Comparison of ENCODE assay signal across 8 cellular contexts in the genomic region with DNA sequence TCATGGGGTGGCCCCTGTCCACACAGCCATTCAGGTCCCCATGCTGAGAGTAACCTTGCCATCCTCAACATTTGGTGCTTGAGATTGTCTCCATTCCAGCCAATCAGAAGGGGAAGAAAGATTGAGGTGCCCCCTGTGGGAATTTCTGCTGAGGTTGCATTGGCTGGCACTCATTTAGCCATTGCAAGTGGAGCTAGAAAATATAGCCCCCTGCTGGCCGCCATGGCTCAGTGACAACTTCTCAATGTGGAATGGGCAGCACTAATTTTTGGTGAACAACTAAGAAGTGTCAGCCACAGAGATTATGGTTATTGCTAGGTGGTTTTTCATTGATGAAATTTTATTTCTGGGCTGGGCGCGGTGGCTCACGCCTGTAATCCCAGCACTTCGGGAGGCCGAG. TPM values are rescaled to one million over a fixed set of nuclear protein-coding genes. Genes with fewer than 3 reads are reported as not detected.
A peak's percentile ranks its signal among the peaks of the same experiment; 100 is the strongest.
DNase-seq lines count a peak whose midpoint lies in the region; ATAC-seq and TF ChIP-seq lines count a peak whose summit lies in the region.

No MANE protein-coding gene starts in this region.

- no peaks in the 10 kb centered on the region for H3F3A ChIP-seq in GM23248 (ENCODE audit: insufficient read depth)

- H3K27ac ChIP-seq in DND-41 (ENCODE audit: low read length) = no peak overlapping the region
- H3K27ac ChIP-seq in GM23248 = no peak overlapping the region
- H3K27ac ChIP-seq in left ventricle myocardium inferior (replicated peaks) = no peak overlapping the region

- no peaks in the 10 kb centered on the region for H3K27me3 ChIP-seq in DND-41 (ENCODE audit: insufficient read depth, low read length, poor library complexity)
- peaks cover 12% of the 10 kb centered on the region; the same call in 1 of the 2 replicates for H3K27me3 ChIP-seq in GM23248 (replicated peaks; ENCODE audit: insufficient read depth)
- peaks cover 6% of the 10 kb centered on the region for H3K27me3 ChIP-seq in left ventricle myocardium inferior (ENCODE audit: low read depth)

- no peak overlapping the region for H3K9ac ChIP-seq in DND-41 (ENCODE audit: low read depth, low read length)
- no peak overlapping the region for H3K9ac ChIP-seq in GM23248

- H3K9me2 ChIP-seq in GM23248 (ENCODE audit: insufficient read depth) = no peaks in the 10 kb centered on the region

- peak; percentile 50 for DNase-seq in DND-41
- DNase-seq in GM23248 = peak; percentile 63
- DNase-seq in NCI-H2171 (lab: John Stamatoyannopoulos, UW) = peak; percentile 13
- DNase-seq in activated CD8-positive, alpha-beta memory T cell treated with anti-CD3 and anti-CD28 coated beads, Interleukin-2, amount 50 U/mL, for 48 hours = peak; percentile 61
- DNase-seq in left ventricle myocardium inferior = no peak
- peak; percentile 27 for DNase-seq in stimulated activated CD4-positive, alpha-beta T cell treated with anti-CD3 and anti-CD28 coated beads, Interleukin-4, amount 100 ng/mL, for 1 hour
- no peak for DNase-seq in NCI-H2029 treated with DMSO at 0.1 percent for 48 hours (lab: John Stamatoyannopoulos, UW)
- no peak for DNase-seq in GOT3 (lab: John Stamatoyannopoulos, UW)

- no peaks in the 10 kb centered on the region for H4K20me1 ChIP-seq in DND-41 (ENCODE audit: insufficient read depth, low read length)
- H4K20me1 ChIP-seq in GM23248 (ENCODE audit: insufficient read depth) = no peaks in the 10 kb centered on the region

- H3K4me2 ChIP-seq in DND-41 (ENCODE audit: insufficient read depth, low read length) = no peak overlapping the region
- no peak overlapping the region for H3K4me2 ChIP-seq in GM23248 (ENCODE audit: unreplicated experiment)

- H3K4me1 ChIP-seq in DND-41 (ENCODE audit: insufficient read depth, low read length) (no peaks in the 10 kb centered on the region), GM23248 (ENCODE audit: insufficient read depth) (no peaks in the 10 kb centered on the region), left ventricle myocardium inferior (peaks cover 8% of the 10 kb centered on the region)

- H3K79me2 ChIP-seq in DND-41 (ENCODE audit: insufficient read depth, low read length) (no peaks in the 10 kb centered on the region), GM23248 (ENCODE audit: insufficient read depth) (no peaks in the 10 kb centered on the region)

- H2AFZ ChIP-seq in DND-41 (ENCODE audit: low read depth, low read length) (no peak overlapping the region), GM23248 (no peak overlapping the region)

- H3K36me3 ChIP-seq in DND-41 (ENCODE audit: insufficient read depth, low read length) = no peaks in the 10 kb centered on the region
- no peaks in the 10 kb centered on the region for H3K36me3 ChIP-seq in GM23248 (ENCODE audit: low read depth)
- H3K36me3 ChIP-seq in left ventricle myocardium inferior = no peaks in the 10 kb centered on the region

- 72 to 82% methylated on average over 6 of the region's 6 CpGs for WGBS in GM23248 (ENCODE audit: low coverage in 1 of 2, low lambda C conversion rate in 2 of 2, missing lambda C conversion rate in 2 of 2), 2 experiments

- in situ Hi-C loops in GM23248 (cut with MboI) = no loop called here

- H3K4me3 ChIP-seq in DND-41 (ENCODE audit: low read depth in 1 of 2, low read length in 2 of 2) (no peak overlapping the region), GM23248 (no peak overlapping the region), left ventricle myocardium inferior (no peak overlapping the region)

- intact Hi-C loops in left ventricle myocardium inferior (cut with micrococcal nuclease) = no loop called here

- ATAC-seq in DND-41 (ENCODE audit: insufficient read depth, low read depth) = peak; percentile 76

- TF ChIP-seq CTCF in DND-41 (IDR thresholded peaks at IDR 0.05; ENCODE audit: borderline replicate concordance, extremely low read depth, low read length, poor library complexity, severe bottlenecking) = peak; percentile 74
- TF ChIP-seq CTCF in left ventricle myocardium inferior (IDR thresholded peaks at IDR 0.05; ENCODE audit: borderline replicate concordance) = peak; percentile 54

- H3K9me3 ChIP-seq in DND-41 (ENCODE audit: insufficient read depth, low read length, severe bottlenecking) = no peaks in the 10 kb centered on the region
- no peaks in the 10 kb centered on the region for H3K9me3 ChIP-seq in GM23248 (ENCODE audit: low read depth)
- H3K9me3 ChIP-seq in left ventricle myocardium inferior (replicated peaks) = peaks cover 2% of the 10 kb centered on the region

RNA-seq across cellular contexts. Expression of a gene that starts 22.0 kb away (rescaled TPM):
- not detected in 2 replicates for total RNA-seq in GM23248 (2014; rRNA removed; shearing (Covaris generic))
- 0.08 TPM in 1 of 2 replicates, not detected in the other for polyA plus RNA-seq in GM23248 (2016; fragmentation: Nextera tagmentation; extraction: Ambion mirVana)
- total RNA-seq in left ventricle myocardium inferior = 2.1 TPM

Comparison
In these comparisons a context has a peak if more than half of its experiments do, and no peak if none do; other contexts are left out.
1. DNase-seq: peak in DND-41 (single experiment), GM23248 (single experiment), NCI-H2171 (single experiment), activated CD8-positive, alpha-beta memory T cell treated with anti-CD3 and anti-CD28 coated beads, Interleukin-2, amount 50 U/mL, for 48 hours (single experiment) and stimulated activated CD4-positive, alpha-beta T cell treated with anti-CD3 and anti-CD28 coated beads, Interleukin-4, amount 100 ng/mL, for 1 hour (single experiment); none in left ventricle myocardium inferior (single experiment), NCI-H2029 treated with DMSO at 0.1 percent for 48 hours (single experiment) and GOT3 (single experiment).